In genomic region chr17:29590979-29591736, GRCh38 we compare ENCODE assay signal across 8 cellular contexts. TPM values are rescaled to one million over a fixed set of nuclear protein-coding genes. Genes with fewer than 3 reads are reported as not detected.
A peak's percentile ranks its signal among the peaks of the same experiment; 100 is the strongest.
DNase-seq lines count a peak whose midpoint lies in the region; ATAC-seq and TF ChIP-seq lines count a peak whose summit lies in the region.

No MANE protein-coding gene starts in this region.

- H3K36me3 ChIP-seq in left ventricle myocardium inferior: no peaks in the 10 kb centered on the region

- DNase-seq in activated effector memory CD4-positive, alpha-beta T cell treated with anti-CD3 and anti-CD28 coated beads, Interleukin-2, amount 50 U/mL, for 16 hours: peak; percentile 76
- no peak for DNase-seq in activated effector memory CD4-positive, alpha-beta T cell treated with Interleukin-2 at 50 U/mL for 16 hours
- DNase-seq in NCI-H526 treated with DMSO at 0.1 percent for 48 hours (lab: John Stamatoyannopoulos, UW) (peak; percentile 88), left ventricle myocardium inferior (no peak), renal cortical epithelial cell (ENCODE audit: low read depth) (peak; percentile 50), KG1 (lab: John Stamatoyannopoulos, UW) (no peak)

- intact Hi-C loops in left ventricle myocardium inferior (cut with micrococcal nuclease): no loop called here

- H3K4me3 ChIP-seq in left ventricle myocardium inferior: peak overlapping the region; percentile 95

- peaks cover 81% of the 10 kb centered on the region for H3K4me1 ChIP-seq in left ventricle myocardium inferior

- peak overlapping the region; percentile 90 for H3K4me3 Mint-ChIP-seq in activated naive CD8-positive, alpha-beta T cell

- no peaks in the 10 kb centered on the region for H3K36me3 Mint-ChIP-seq in activated naive CD8-positive, alpha-beta T cell

- H3K27ac ChIP-seq in left ventricle myocardium inferior (replicated peaks): peak overlapping the region; percentile 93

- peak overlapping the region; percentile 79 for H3K27ac Mint-ChIP-seq in activated naive CD8-positive, alpha-beta T cell

- H3K27me3 Mint-ChIP-seq in activated naive CD8-positive, alpha-beta T cell: no peaks in the 10 kb centered on the region

- H3K27me3 ChIP-seq in left ventricle myocardium inferior (ENCODE audit: low read depth): no peaks in the 10 kb centered on the region

- H3K9me3 Mint-ChIP-seq in activated naive CD8-positive, alpha-beta T cell (ENCODE audit: low read depth): no peaks in the 10 kb centered on the region

- ATAC-seq in GM21447 (IDR thresholded peaks at IDR 0.05; ENCODE audit: unreplicated experiment): no peak

- peaks cover 55% of the 10 kb centered on the region for H3K4me1 Mint-ChIP-seq in activated naive CD8-positive, alpha-beta T cell (ENCODE audit: low read depth)

- no peaks in the 10 kb centered on the region for H3K9me3 ChIP-seq in left ventricle myocardium inferior (replicated peaks)

- no peak for TF ChIP-seq CTCF in left ventricle myocardium inferior (IDR thresholded peaks at IDR 0.05; ENCODE audit: borderline replicate concordance)

RNA-seq across cellular contexts. Expression of gene GIT1, which starts 1.7 kb away (rescaled TPM):
- 31.9 TPM for total RNA-seq in left ventricle myocardium inferior
- 11.5 and 34.7 TPM in 2 replicates for total RNA-seq in renal cortical epithelial cell

RNA-seq across cellular contexts. Expression of gene ANKRD13B, which starts 1.8 kb away (rescaled TPM):
- 5.9 TPM for total RNA-seq in left ventricle myocardium inferior
- 3.1 and 12.8 TPM in 2 replicates for total RNA-seq in renal cortical epithelial cell

RNA-seq across cellular contexts. Expression of gene TP53I13, which starts 22.7 kb away (rescaled TPM):
- total RNA-seq in left ventricle myocardium inferior (37.2 TPM), renal cortical epithelial cell (38.5 and 52.3 TPM in 2 replicates)

RNA-seq across cellular contexts. Expression of gene ABHD15, which starts 24.3 kb away (rescaled TPM):
- total RNA-seq in left ventricle myocardium inferior (5.9 TPM), renal cortical epithelial cell (9.7 and 20.6 TPM in 2 replicates)

RNA-seq across cellular contexts. Expression of gene CORO6, which starts 31.6 kb away (rescaled TPM):
- total RNA-seq in left ventricle myocardium inferior: 101 TPM
- 3.3 and 4.4 TPM in 2 replicates for total RNA-seq in renal cortical epithelial cell

Comparison
In these comparisons a context has a peak if more than half of its experiments do, and no peak if none do; other contexts are left out.
1. DNase-seq: peak in activated effector memory CD4-positive, alpha-beta T cell treated with anti-CD3 and anti-CD28 coated beads, Interleukin-2, amount 50 U/mL, for 16 hours (single experiment), NCI-H526 treated with DMSO at 0.1 percent for 48 hours (single experiment) and renal cortical epithelial cell (single experiment); none in activated effector memory CD4-positive, alpha-beta T cell treated with Interleukin-2 at 50 U/mL for 16 hours (single experiment), left ventricle myocardium inferior (single experiment) and KG1 (single experiment).